ENCODE assay signal across 8 cellular contexts in the genomic region with DNA sequence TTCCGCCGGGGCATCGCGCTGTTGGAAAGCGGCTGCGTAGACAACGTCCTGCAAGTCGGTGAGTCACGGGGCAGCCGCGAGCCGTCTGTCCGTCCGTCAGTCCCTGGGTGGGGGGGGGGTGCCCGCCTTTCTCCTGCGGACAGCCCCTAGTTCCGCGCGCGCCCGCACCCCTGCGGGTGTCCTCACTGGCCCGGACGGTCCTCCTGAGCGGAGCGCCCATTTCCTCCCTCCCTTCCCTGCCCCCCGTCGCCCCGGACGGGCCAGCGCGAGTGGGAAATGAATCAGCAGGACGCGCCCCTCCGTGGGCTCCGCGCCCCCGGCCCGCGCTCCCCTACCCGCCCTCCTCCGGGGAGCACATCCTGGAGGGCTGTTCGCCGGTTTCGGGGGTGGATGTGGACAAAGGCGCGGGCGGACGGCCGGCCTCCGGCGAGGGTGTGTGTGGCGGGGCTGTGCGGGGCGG. TPM values are rescaled to one million over a fixed set of nuclear protein-coding genes. Genes with fewer than 3 reads are reported as not detected.
DNase-seq lines count a peak whose midpoint lies in the region; ATAC-seq and TF ChIP-seq lines count a peak whose summit lies in the region.

No MANE protein-coding gene starts in this region.

- no peak overlapping the region for H2BK120ac ChIP-seq in trophoblast cell (ENCODE audit: insufficient read depth, low read length, poor library complexity)

- peaks cover 20% of the 10 kb centered on the region for H3K79me1 ChIP-seq in trophoblast cell (ENCODE audit: low read length)

- H2AK5ac ChIP-seq in trophoblast cell (ENCODE audit: low read length) = no peak overlapping the region

- H3K36me3 Mint-ChIP-seq in activated naive CD8-positive, alpha-beta T cell = peaks cover 7% of the 10 kb centered on the region

- 0 to 1% (median 1%) methylated on average over 16 to 55 of the region's 55 CpGs; no CpG with 5 or more reads in 1 of the 4 donors for WGBS in heart left ventricle, 4 donors
- no CpG with 5 or more reads among the region's 55 CpGs for WGBS in trophoblast cell (ENCODE audit: extremely low coverage, insufficient coverage, insufficient read length)

- no peaks in the 10 kb centered on the region for H3K9me3 Mint-ChIP-seq in activated naive CD8-positive, alpha-beta T cell (ENCODE audit: low read depth)

- H3K9me2 ChIP-seq in PC-3 (replicated peaks; ENCODE audit: low read length) = no peaks in the 10 kb centered on the region

- H3K79me2 ChIP-seq in PC-3 (ENCODE audit: low read length) (peaks cover 52% of the 10 kb centered on the region), trophoblast cell (ENCODE audit: control insufficient read depth, insufficient read depth, low read length, poor library complexity) (peaks cover 16% of the 10 kb centered on the region)

- CTCF ChIA-PET in GM10248 (lab: Yijun Ruan, JAX) = no interaction called here
- CTCF ChIA-PET in PC-3 (lab: Charles Lee) = no interaction called here

- peak overlapping the region; percentile 88 for H3K4me2 ChIP-seq in PC-3 (ENCODE audit: low read length)
- peak overlapping the region; percentile 91 for H3K4me2 ChIP-seq in trophoblast cell (ENCODE audit: low read length)

- H3K4ac ChIP-seq in trophoblast cell (ENCODE audit: low read depth, low read length) = peak overlapping the region; percentile 35

- H3K4me1 ChIP-seq in PC-3 (ENCODE audit: insufficient read depth, low read length) (peaks cover 29% of the 10 kb centered on the region), heart left ventricle (peaks cover 2 to 49% (median 25%) of the 10 kb centered on the region in 12 donors), trophoblast cell (ENCODE audit: control insufficient read depth in 1 of 2, insufficient read depth in 2 of 2, low read length in 2 of 2) (peaks cover 3 to 7% of the 10 kb centered on the region in 2 experiments)

- no peak for TF ChIP-seq CTCF in GM10248 (IDR thresholded peaks at IDR 0.05; ENCODE audit: control extremely low read depth, extremely low read depth, low read depth, missing control alignments)
- TF ChIP-seq CTCF in PC-3 (conservative IDR thresholded peaks at IDR 0.05; ENCODE audit: low read depth, low read length) = no peak
- no peak for TF ChIP-seq CTCF in heart left ventricle (IDR thresholded peaks at IDR 0.05)

- H3F3A ChIP-seq in PC-3 (ENCODE audit: low read length, unreplicated experiment) = no peaks in the 10 kb centered on the region

- H3K4me1 Mint-ChIP-seq in activated naive CD8-positive, alpha-beta T cell (ENCODE audit: low read depth) = peaks cover 42% of the 10 kb centered on the region

- peak overlapping the region; percentile 29 for H3K14ac ChIP-seq in trophoblast cell (ENCODE audit: low read length)

- ATAC-seq in PC-3 (no peak), heart left ventricle (peak in 1 of 4 donors; percentile 0), GM18502 (IDR thresholded peaks at IDR 0.05; ENCODE audit: poor library complexity, unreplicated experiment) (no peak)

- H4K12ac ChIP-seq in trophoblast cell (ENCODE audit: low read depth, low read length) = no peak overlapping the region

- no peaks in the 10 kb centered on the region for H3K9me3 ChIP-seq in PC-3 (ENCODE audit: low read length)
- no peaks in the 10 kb centered on the region for H3K9me3 ChIP-seq in heart left ventricle
- H3K9me3 ChIP-seq in trophoblast cell (ENCODE audit: insufficient read depth, low read depth, low read length) = no peaks in the 10 kb centered on the region

- POLR2A ChIA-PET in GM10248 (lab: Yijun Ruan, JAX) = interaction anchor here (1.2 kb wide), 1 partner anchor 20 kb away, joined by 3 read pairs; no protein-coding TSS in a partner anchor
- POLR2A ChIA-PET in PC-3 (lab: Charles Lee; ENCODE audit: unreplicated experiment) = no interaction called here

- H3K4me3 Mint-ChIP-seq in activated naive CD8-positive, alpha-beta T cell = peak overlapping the region; percentile 65

- H2BK5ac ChIP-seq in trophoblast cell (ENCODE audit: low read depth, low read length, poor library complexity) = no peak overlapping the region

- peak overlapping the region; percentile 26 for H4K91ac ChIP-seq in trophoblast cell (ENCODE audit: low read depth, low read length)

- no TSS peak for BruUV-seq in PC-3 (replicated peaks; lab: Mats Ljungman, UMichigan)

- H3K36me3 ChIP-seq in PC-3 (ENCODE audit: low read depth, low read length) (no peaks in the 10 kb centered on the region), heart left ventricle (no peaks in the 10 kb centered on the region), trophoblast cell (ENCODE audit: control insufficient read depth in 1 of 2, insufficient read depth in 2 of 2, low read length in 2 of 2) (no peaks in the 10 kb centered on the region)

- peak overlapping the region; percentile 50 for H3K18ac ChIP-seq in trophoblast cell (ENCODE audit: low read length)

- H3K23ac ChIP-seq in trophoblast cell (ENCODE audit: low read length) = no peak overlapping the region

- DNase-seq in GM10248 (ENCODE audit: extremely low spot score) (peak; percentile 34), PC-3 (peak; percentile 45), heart left ventricle (peak; percentile 58 to 83 (median 61)), trophoblast cell (peak in 1 of 2 donors; percentile 20), NCI-H1092 (lab: John Stamatoyannopoulos, UW) (no peak), DMS153 (lab: John Stamatoyannopoulos, UW) (no peak)

- no peak overlapping the region for H4K8ac ChIP-seq in trophoblast cell (ENCODE audit: low read depth, low read length)

- H4K20me1 ChIP-seq in PC-3 (ENCODE audit: low read length) = peaks cover 41% of the 10 kb centered on the region

- H3K9ac ChIP-seq in PC-3 (ENCODE audit: low read length) (peak overlapping the region; percentile 73), trophoblast cell (ENCODE audit: low read length) (peak overlapping the region; percentile 85)

- no peak overlapping the region for H3K27ac Mint-ChIP-seq in activated naive CD8-positive, alpha-beta T cell

- H2AFZ ChIP-seq in PC-3 (ENCODE audit: low read length) (no peak overlapping the region), trophoblast cell (ENCODE audit: insufficient read depth, low read length, poor library complexity) (no peak overlapping the region)

- H3K27me3 ChIP-seq in PC-3 (ENCODE audit: low read length) (no peaks in the 10 kb centered on the region), heart left ventricle (no peaks in the 10 kb centered on the region), trophoblast cell (ENCODE audit: insufficient read depth, low read length) (peaks cover 22% of the 10 kb centered on the region)

- H3K4me3 ChIP-seq in PC-3 (ENCODE audit: low read length) = peak overlapping the region; percentile 95
- peak overlapping the region; percentile 64 to 95 (median 90) for H3K4me3 ChIP-seq in heart left ventricle
- peak overlapping the region; percentile 88 for H3K4me3 ChIP-seq in trophoblast cell (ENCODE audit: low read depth, low read length)

- H2BK12ac ChIP-seq in trophoblast cell (ENCODE audit: low read length) = peak overlapping the region; percentile 1

- intact Hi-C loops in PC-3 (cut with micrococcal nuclease) (loop anchor here (1.0 to 10.0 kb wide), 3 partner anchors 132 to 599 kb away; no protein-coding TSS in a partner anchor), heart left ventricle (cut with DNase I) (loop anchor here (1.0 to 10.0 kb wide), 15 partner anchors 69 to 482 kb away; a partner anchor contains a TSS)

- H3K27me3 Mint-ChIP-seq in activated naive CD8-positive, alpha-beta T cell = peaks cover 3% of the 10 kb centered on the region

- H3K27ac ChIP-seq in PC-3 (ENCODE audit: low read length) = no peak overlapping the region
- H3K27ac ChIP-seq in heart left ventricle = peak overlapping the region; percentile 44 to 96 (median 82)
- no peak overlapping the region for H3K27ac ChIP-seq in trophoblast cell (ENCODE audit: low read depth, low read length)

- TF ChIP-seq POLR2A in heart left ventricle (IDR thresholded peaks at IDR 0.05) = no peak

RNA-seq across cellular contexts. Expression of a gene that starts 0.9 kb away (rescaled TPM):
- 3.4 and 4.3 TPM in 2 replicates for total RNA-seq in PC-3 (2014; rRNA removed)
- 10 to 100 TPM in 2 of 9 donors, 1 to 10 TPM in 7; 4.5 to 14.9 (median 6.9) TPM for total RNA-seq in heart left ventricle
- polyA plus RNA-seq in heart left ventricle = 1 to 10 TPM; 1.9 to 3.8 TPM
- 9.7 and 9.8 TPM in 2 replicates for polyA plus RNA-seq in trophoblast cell (2013)

Comparison
In these comparisons a context has a peak if more than half of its experiments do, and no peak if none do; other contexts are left out.
1. DNase-seq: peak in GM10248 (single experiment), PC-3 (single experiment) and heart left ventricle (5 of 5); none in NCI-H1092 (single experiment) and DMS153 (single experiment).
2. H3K27ac ChIP-seq: peak in heart left ventricle (12 of 12); none in PC-3 (single experiment) and trophoblast cell (single experiment).
3. Peak in every context shown above with its lines, with median percentiles within 50 percentile points of each other: H3K4me3 ChIP-seq.